In the genomic region with DNA sequence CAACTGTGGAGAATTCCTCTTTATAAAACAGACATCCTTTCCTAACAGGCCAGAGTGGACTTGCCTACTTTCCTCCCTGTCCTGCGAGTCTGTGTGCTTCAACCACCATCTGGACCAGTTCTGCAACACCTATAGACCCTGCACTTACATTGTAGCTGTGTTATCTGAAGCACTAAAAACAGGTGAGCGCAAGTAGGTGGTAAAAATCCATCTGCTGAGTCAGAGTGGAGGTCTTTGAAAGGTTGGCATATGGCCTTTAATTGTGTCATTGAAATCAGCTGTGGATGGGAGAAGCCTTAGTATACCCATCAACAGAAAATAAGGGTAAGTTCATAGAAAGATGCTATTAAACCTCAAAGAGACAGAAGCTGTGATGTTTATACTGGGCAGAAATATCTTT, we compare ENCODE assay signal across 20 cellular contexts. TPM values are rescaled to one million over a fixed set of nuclear protein-coding genes. Genes with fewer than 3 reads are reported as not detected.
DNase-seq lines count a peak whose midpoint lies in the region; ATAC-seq, FAIRE-seq and TF ChIP-seq lines count a peak whose summit lies in the region.
"Had no signal": no experiment of that assay in that cellular context is flagged by ENCODE, and none has a peak within 500 bp of the region (broad histone marks: within the 10 kb centered on the region; RNA-seq: fewer than 3 reads in every experiment).

No MANE protein-coding gene starts in this region.

- H2AK5ac ChIP-seq in mesendoderm (ENCODE audit: low read length), result no peak overlapping the region

- no peaks in the 10 kb centered on the region for H3K9me3 Mint-ChIP-seq in MCF 10A (ENCODE audit: unreplicated experiment)
- no peaks in the 10 kb centered on the region for H3K9me3 Mint-ChIP-seq in activated naive CD8-positive, alpha-beta T cell treated with anti-CD3 and anti-CD28 coated beads, Interleukin-2, amount 50 U/mL, for 24 hours
- H3K9me3 Mint-ChIP-seq: CD8-positive, alpha-beta T cell had no signal

- H3K4me1 Mint-ChIP-seq in MCF 10A (ENCODE audit: insufficient read depth, unreplicated experiment), result no peaks in the 10 kb centered on the region
- no peaks in the 10 kb centered on the region for H3K4me1 Mint-ChIP-seq in activated naive CD8-positive, alpha-beta T cell treated with anti-CD3 and anti-CD28 coated beads, Interleukin-2, amount 50 U/mL, for 24 hours

- H3K27ac Mint-ChIP-seq in MCF 10A (ENCODE audit: low read depth, unreplicated experiment), result no peak overlapping the region
- no peak overlapping the region for H3K27ac Mint-ChIP-seq in activated naive CD8-positive, alpha-beta T cell treated with anti-CD3 and anti-CD28 coated beads, Interleukin-2, amount 50 U/mL, for 24 hours
- H3K27ac Mint-ChIP-seq: CD8-positive, alpha-beta T cell had no signal

- no peaks in the 10 kb centered on the region for H3K9me3 ChIP-seq in breast epithelium
- no peaks in the 10 kb centered on the region for H3K9me3 ChIP-seq in mesodermal cell (ENCODE audit: control insufficient read depth, low read length)
- H3K9me3 ChIP-seq in kidney (ENCODE audit: control insufficient read depth in 1 of 2, low read length in 2 of 2), result no peaks in the 10 kb centered on the region
- H3K9me3 ChIP-seq in HAP-1, result no peaks in the 10 kb centered on the region
- H3K9me3 ChIP-seq: BLaER1 had no signal

- H3K4me2 ChIP-seq in mesendoderm (ENCODE audit: low read length), result no peak overlapping the region
- H3K4me2 ChIP-seq: BLaER1 had no signal

- no peak overlapping the region for H3K56ac ChIP-seq in mesendoderm (ENCODE audit: low read length)

- H3K27me3 Mint-ChIP-seq in MCF 10A (ENCODE audit: insufficient read depth, unreplicated experiment), result no peaks in the 10 kb centered on the region
- H3K27me3 Mint-ChIP-seq in activated naive CD8-positive, alpha-beta T cell treated with anti-CD3 and anti-CD28 coated beads, Interleukin-2, amount 50 U/mL, for 24 hours, result peaks cover 7% of the 10 kb centered on the region

- FAIRE-seq in kidney (lab: Jason Lieb, UNC), result no peak
- FAIRE-seq: A204.1, D721Med, GM19239, HepG2 had no signal

- no peak overlapping the region for H3K23ac ChIP-seq in mesendoderm (ENCODE audit: low read length)

- DNase-seq in breast epithelium (ENCODE audit: low spot score in 2 of 2) (no peak), MCF 10A (ENCODE audit: unreplicated experiment) (no peak), kidney (no peak), mesendoderm (no peak), HAP-1 (ENCODE audit: low spot score in 2 of 2) (no peak)
- no peak for DNase-seq in activated naive CD8-positive, alpha-beta T cell treated with anti-CD3 and anti-CD28 coated beads, Interleukin-2, amount 50 U/mL, for 24 hours
- DNase-seq: CD8-positive, alpha-beta T cell; DMS79; KG1; NCI-H1436; NCI-H2081; NCI-H226; NCI-H526 treated with DMSO at 0.1 percent for 48 hours had no signal

- no peak overlapping the region for H3K4ac ChIP-seq in mesendoderm (ENCODE audit: low read depth, low read length)

- H3K27me3 ChIP-seq in breast epithelium (no peaks in the 10 kb centered on the region), mesendoderm (ENCODE audit: insufficient read depth, low read length, poor library complexity) (no peaks in the 10 kb centered on the region), HAP-1 (ENCODE audit: low read depth) (no peaks in the 10 kb centered on the region)
- H3K27me3 ChIP-seq: BLaER1 had no signal

- no peak overlapping the region for H3K4me3 Mint-ChIP-seq in MCF 10A (ENCODE audit: unreplicated experiment)
- H3K4me3 Mint-ChIP-seq in activated naive CD8-positive, alpha-beta T cell treated with anti-CD3 and anti-CD28 coated beads, Interleukin-2, amount 50 U/mL, for 24 hours, result no peak overlapping the region
- H3K4me3 Mint-ChIP-seq: CD8-positive, alpha-beta T cell had no signal

- CTCF ChIA-PET in MCF 10A (lab: Yijun Ruan, JAX), result interaction anchor here (0.6 to 0.7 kb wide), 2 partner anchors 46 to 209 kb away, joined by 3 to 4 read pairs; no protein-coding TSS in a partner anchor

- no peak overlapping the region for H4K8ac ChIP-seq in mesendoderm (ENCODE audit: low read depth, low read length)

- H3K79me1 ChIP-seq in mesendoderm (ENCODE audit: low read length), result no peaks in the 10 kb centered on the region

- intact Hi-C loops in breast epithelium (cut with DNase I; ENCODE audit: low total_unique reads), result no loop called here
- intact Hi-C loops in MCF 10A (cut with micrococcal nuclease), result no loop called here
- intact Hi-C loops in kidney (cut with DNase I), result no loop called here

- WGBS in mesodermal cell (ENCODE audit: insufficient coverage in 2 of 2), 2 experiments, result 100% methylated on average over 2 of the region's 2 CpGs; no CpG with 5 or more reads in 1 of the 2 experiments
- WGBS in mesendoderm (ENCODE audit: extremely low coverage, insufficient coverage, low lambda C conversion rate), result no CpG with 5 or more reads among the region's 2 CpGs

- H3K27ac ChIP-seq in breast epithelium (peak overlapping the region; percentile 68 to 80), angular gyrus (ENCODE audit: low read depth, low read length) (peak overlapping the region; percentile 99), mesodermal cell (ENCODE audit: low read depth, low read length, severe bottlenecking) (peak overlapping the region; percentile 51), kidney (ENCODE audit: low read depth in 2 of 2, low read length in 2 of 2) (no peak overlapping the region), mesendoderm (ENCODE audit: low read depth, low read length) (no peak overlapping the region)
- H3K27ac ChIP-seq: BLaER1 had no signal

- H3K36me3 ChIP-seq in breast epithelium (no peaks in the 10 kb centered on the region), mesodermal cell (ENCODE audit: control insufficient read depth, insufficient read depth, low read length) (no peaks in the 10 kb centered on the region), kidney (ENCODE audit: control insufficient read depth in 1 of 2, insufficient read depth in 2 of 2, low read length in 2 of 2) (no peaks in the 10 kb centered on the region), mesendoderm (ENCODE audit: control insufficient read depth, insufficient read depth, low read length) (no peaks in the 10 kb centered on the region), HAP-1 (replicated peaks) (no peaks in the 10 kb centered on the region)
- H3K36me3 ChIP-seq: BLaER1 had no signal

- no peak overlapping the region for H2BK5ac ChIP-seq in mesendoderm (ENCODE audit: low read length)

- no peak overlapping the region for H2BK120ac ChIP-seq in mesendoderm (ENCODE audit: low read depth, low read length)

- no TSS peak for BruUV-seq in MCF 10A (replicated peaks; lab: Mats Ljungman, UMichigan)

- H3K79me2 ChIP-seq in mesendoderm (ENCODE audit: control insufficient read depth, insufficient read depth, low read length), result no peaks in the 10 kb centered on the region

- no peaks in the 10 kb centered on the region for H3K4me1 ChIP-seq in breast epithelium
- H3K4me1 ChIP-seq in mesodermal cell (ENCODE audit: control insufficient read depth, insufficient read depth, low read length, poor library complexity, severe bottlenecking), result peaks cover 3% of the 10 kb centered on the region
- H3K4me1 ChIP-seq in kidney (ENCODE audit: control insufficient read depth in 1 of 2, insufficient read depth in 1 of 2, low read depth in 1 of 2, low read length in 2 of 2), result no peaks in the 10 kb centered on the region
- no peaks in the 10 kb centered on the region for H3K4me1 ChIP-seq in mesendoderm (ENCODE audit: control insufficient read depth, low read depth, low read length)
- no peaks in the 10 kb centered on the region for H3K4me1 ChIP-seq in HAP-1
- H3K4me1 ChIP-seq: BLaER1 had no signal

- TF ChIP-seq CTCF in breast epithelium (IDR thresholded peaks at IDR 0.05) (no peak), MCF 10A (IDR thresholded peaks at IDR 0.05; ENCODE audit: unreplicated experiment) (no peak), kidney (IDR thresholded peaks at IDR 0.05; ENCODE audit: borderline replicate concordance, extremely low read depth, insufficient read depth) (no peak)

- ATAC-seq in activated naive CD8-positive, alpha-beta T cell treated with anti-CD3 and anti-CD28 coated beads, Interleukin-2, amount 50 U/mL, for 24 hours, result no peak
- ATAC-seq: CD8-positive, alpha-beta T cell had no signal

- H3K4me3 ChIP-seq in breast epithelium, result no peak overlapping the region
- no peak overlapping the region for H3K4me3 ChIP-seq in mesodermal cell (ENCODE audit: extremely low read depth, insufficient read depth, low read length, poor library complexity, severe bottlenecking)
- H3K4me3 ChIP-seq in kidney (ENCODE audit: low read length in 2 of 2), result no peak overlapping the region
- H3K4me3 ChIP-seq in mesendoderm (ENCODE audit: low read length), result no peak overlapping the region
- H3K4me3 ChIP-seq in HAP-1, result no peak overlapping the region
- H3K4me3 ChIP-seq: BLaER1 had no signal

- in situ Hi-C loops in HAP-1 (cut with MboI; ENCODE audit: low sequenced_read_pairs), result no loop called here

- TF ChIP-seq POLR2A in breast epithelium (IDR thresholded peaks at IDR 0.05), result no peak

- POLR2A ChIA-PET in MCF 10A (lab: Yijun Ruan, JAX), result interaction anchor here (0.6 kb wide), 1 partner anchor 305 kb away, joined by 3 read pairs; no protein-coding TSS in a partner anchor

- H3K9ac ChIP-seq in kidney (ENCODE audit: low read length in 2 of 2), result no peak overlapping the region
- no peak overlapping the region for H3K9ac ChIP-seq in mesendoderm (ENCODE audit: low read length)
- H3K9ac ChIP-seq: BLaER1 had no signal

- H3K36me3 Mint-ChIP-seq in MCF 10A (ENCODE audit: insufficient read depth, unreplicated experiment), result no peaks in the 10 kb centered on the region
- H3K36me3 Mint-ChIP-seq in activated naive CD8-positive, alpha-beta T cell treated with anti-CD3 and anti-CD28 coated beads, Interleukin-2, amount 50 U/mL, for 24 hours (ENCODE audit: low read depth), result no peaks in the 10 kb centered on the region
- H3K36me3 Mint-ChIP-seq: CD8-positive, alpha-beta T cell had no signal

- H3K18ac ChIP-seq in mesendoderm (ENCODE audit: low read length), result no peak overlapping the region

- H4K5ac ChIP-seq in mesendoderm (ENCODE audit: low read length), result no peak overlapping the region

- no peak overlapping the region for H2BK15ac ChIP-seq in mesendoderm (replicated peaks; ENCODE audit: low read depth)

RNA-seq across cellular contexts. Expression of gene NALCN, which starts 7.6 kb away (rescaled TPM):
- total RNA-seq in breast epithelium, result 10 to 100 TPM in 1 of 3 donors, 1 to 10 TPM in 1, under 1 TPM in 1; 0.80 to 12.1 (median 1.6) TPM
- 8.5 and 10.4 TPM in 2 replicates for total RNA-seq in MCF 10A (2022)
- 0.11 TPM for polyA plus RNA-seq in mesodermal cell (2013, experiment 1 of 2)
- polyA plus RNA-seq in mesodermal cell (2013, experiment 2 of 2), result 0.05 TPM
- total RNA-seq in kidney, result 2.4 TPM
- 0.43 TPM for polyA plus RNA-seq in kidney (ENCODE audit: insufficient read depth, low read depth, low replicate concordance)
- polyA plus RNA-seq in mesendoderm (2013, experiment 1 of 2), result 0.66 TPM
- polyA plus RNA-seq in mesendoderm (2013, experiment 2 of 2), result 0.69 TPM
- total RNA-seq: CD8-positive, alpha-beta T cell; HepG2 had no signal
- polyA plus RNA-seq: HepG2 had no signal

RNA-seq across cellular contexts. Expression of gene ITGBL1, which starts 28.6 kb away (rescaled TPM):
- total RNA-seq in breast epithelium (10 to 100 TPM in 2 of 3 donors, 1 to 10 TPM in 1; 8.2 to 62.5 (median 18.6) TPM), MCF 10A (2022) (0.17 TPM in 1 of 2 replicates, not detected in the other), kidney (7.7 TPM)
- 0.15 TPM for polyA plus RNA-seq in mesodermal cell (2013, experiment 1 of 2)
- not detected for polyA plus RNA-seq in mesodermal cell (2013, experiment 2 of 2)
- polyA plus RNA-seq in kidney (ENCODE audit: insufficient read depth, low read depth, low replicate concordance), result 1.4 TPM
- polyA plus RNA-seq in mesendoderm (2013, experiment 1 of 2), result 0.01 TPM
- polyA plus RNA-seq in mesendoderm (2013, experiment 2 of 2), result not detected
- total RNA-seq: CD8-positive, alpha-beta T cell had no signal
- polyA plus RNA-seq: HepG2 had no signal

Comparison
In these comparisons a context has a peak if more than half of its experiments do, and no peak if none do; other contexts are left out.
1. H3K27ac ChIP-seq: peak in breast epithelium (2 of 2), angular gyrus (single experiment) and mesodermal cell (single experiment); none in kidney (0 of 2) and mesendoderm (single experiment).